9 cellular contexts compared by ENCODE assay signal in the genomic region with DNA sequence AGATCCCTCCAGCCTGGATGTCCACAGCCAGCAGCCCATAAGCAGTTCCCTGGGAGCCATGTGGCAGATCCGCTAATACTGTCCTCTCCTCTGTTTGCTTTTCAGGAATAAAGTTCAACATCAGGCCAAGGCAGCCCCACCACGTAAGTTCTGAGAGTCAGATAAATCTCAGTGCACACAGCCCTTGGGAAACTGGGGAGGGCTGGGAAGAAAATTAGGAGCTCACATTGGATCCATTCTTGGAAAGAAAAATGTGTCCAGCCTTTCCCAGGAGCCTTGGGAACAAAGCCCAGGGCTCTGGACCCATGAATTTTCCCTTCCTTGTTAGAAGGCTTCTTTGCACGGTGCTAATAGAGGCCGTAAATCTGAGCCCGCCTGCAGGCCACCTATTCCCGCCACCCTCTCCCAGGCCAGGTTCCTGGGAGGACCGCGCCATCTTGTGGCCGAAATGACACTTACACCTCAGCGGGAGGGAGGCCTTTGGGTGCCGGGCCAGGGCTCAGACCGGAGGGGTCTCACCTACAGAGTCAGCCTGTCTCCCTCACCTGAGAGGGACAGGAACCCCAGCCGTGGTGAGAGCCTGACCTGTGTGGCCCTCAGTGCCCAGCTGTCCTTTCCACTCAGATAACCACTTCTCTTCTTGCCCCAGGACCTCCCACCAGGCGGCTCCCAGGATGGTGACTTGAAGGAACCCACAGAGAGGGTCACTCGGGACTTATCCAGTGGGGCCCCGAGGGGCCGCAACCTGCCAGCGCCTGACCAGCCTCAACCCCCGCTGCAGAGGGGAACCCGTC. TPM values are rescaled to one million over a fixed set of nuclear protein-coding genes. Genes with fewer than 3 reads are reported as not detected.
DNase-seq lines count a peak whose midpoint lies in the region; ATAC-seq and TF ChIP-seq lines count a peak whose summit lies in the region.
"Had no signal": no experiment of that assay in that cellular context is flagged by ENCODE, and none has a peak within 500 bp of the region (broad histone marks: within the 10 kb centered on the region; RNA-seq: fewer than 3 reads in every experiment).

No MANE protein-coding gene starts in this region.

- no peak for TF ChIP-seq POLR2A in prostate gland (IDR thresholded peaks at IDR 0.05)

- H3K4me1 Mint-ChIP-seq in activated naive CD8-positive, alpha-beta T cell treated with anti-CD3 and anti-CD28 coated beads for 36 hours, result no peaks in the 10 kb centered on the region

- no peak overlapping the region for H3K27ac ChIP-seq in cardiac muscle cell
- H3K27ac ChIP-seq in prostate gland, result no peak overlapping the region
- H3K27ac ChIP-seq: BLaER1 treated with 17β-estradiol and CSF1 and Interleukin-3, amounts not matched to agents 10 nM and 100 nM had no signal

- H3K27ac Mint-ChIP-seq in activated naive CD8-positive, alpha-beta T cell treated with anti-CD3 and anti-CD28 coated beads for 36 hours, result no peak overlapping the region

- 30% methylated on average over 19 of the region's 20 CpGs for WGBS in prostate gland

- no peaks in the 10 kb centered on the region for H3K36me3 Mint-ChIP-seq in activated naive CD8-positive, alpha-beta T cell treated with anti-CD3 and anti-CD28 coated beads for 36 hours

- H3K4me3 ChIP-seq in cardiac muscle cell, result no peak overlapping the region
- no peak overlapping the region for H3K4me3 ChIP-seq in prostate gland
- H3K4me3 ChIP-seq: BLaER1 treated with 17β-estradiol and CSF1 and Interleukin-3, amounts not matched to agents 10 nM and 100 nM had no signal

- TF ChIP-seq CTCF in cardiac muscle cell (IDR thresholded peaks at IDR 0.05; ENCODE audit: low read depth, low read length), result peak; percentile 84
- peak; percentile 84 to 96 (median 90) for TF ChIP-seq CTCF in prostate gland (IDR thresholded peaks at IDR 0.05)

- H3K4me1 ChIP-seq in cardiac muscle cell (ENCODE audit: low read depth) (no peaks in the 10 kb centered on the region), prostate gland (replicated peaks) (no peaks in the 10 kb centered on the region)
- H3K4me1 ChIP-seq: BLaER1 treated with 17β-estradiol and CSF1 and Interleukin-3, amounts not matched to agents 10 nM and 100 nM had no signal

- no peaks in the 10 kb centered on the region for H3K9me3 ChIP-seq in cardiac muscle cell (ENCODE audit: low read depth)
- H3K9me3 ChIP-seq in prostate gland, result no peaks in the 10 kb centered on the region
- H3K9me3 ChIP-seq: BLaER1 treated with 17β-estradiol and CSF1 and Interleukin-3, amounts not matched to agents 10 nM and 100 nM had no signal

- H3K27me3 ChIP-seq in cardiac muscle cell, result no peaks in the 10 kb centered on the region
- H3K27me3 ChIP-seq in prostate gland (replicated peaks; ENCODE audit: insufficient read depth), result no peaks in the 10 kb centered on the region

- intact Hi-C loops in prostate gland (cut with DNase I), result loop anchor here (1.0 to 5.0 kb wide), 2 partner anchors 341 to 354 kb away; no protein-coding TSS in a partner anchor

- DNase-seq in NCI-H446 (lab: John Stamatoyannopoulos, UW) (peak; percentile 54 to 73), NCI-H446 treated with DMSO at 0.1 percent for 48 hours (lab: John Stamatoyannopoulos, UW) (no peak), NCI-H1048 (lab: John Stamatoyannopoulos, UW) (peak; percentile 54), SKM-1 (lab: John Stamatoyannopoulos, UW; ENCODE audit: unreplicated experiment) (peak; percentile 35), cardiac muscle cell (ENCODE audit: low read depth in 1 of 2, low spot score in 1 of 2) (peak; percentile 78 to 87), prostate gland (ENCODE audit: low spot score) (peak; percentile 72)
- peak; percentile 70 for DNase-seq in activated naive CD8-positive, alpha-beta T cell treated with anti-CD3 and anti-CD28 coated beads for 36 hours

- no peaks in the 10 kb centered on the region for H3K9me3 Mint-ChIP-seq in activated naive CD8-positive, alpha-beta T cell treated with anti-CD3 and anti-CD28 coated beads for 36 hours

- peaks cover 23% of the 10 kb centered on the region for H3K27me3 Mint-ChIP-seq in activated naive CD8-positive, alpha-beta T cell treated with anti-CD3 and anti-CD28 coated beads for 36 hours

- H3K4me3 Mint-ChIP-seq in activated naive CD8-positive, alpha-beta T cell treated with anti-CD3 and anti-CD28 coated beads for 36 hours, result no peak overlapping the region

- H3K36me3 ChIP-seq in cardiac muscle cell, result no peaks in the 10 kb centered on the region
- H3K36me3 ChIP-seq in prostate gland, result no peaks in the 10 kb centered on the region
- H3K36me3 ChIP-seq: BLaER1 treated with 17β-estradiol and CSF1 and Interleukin-3, amounts not matched to agents 10 nM and 100 nM had no signal

- no peak for ATAC-seq in GM19467 (IDR thresholded peaks at IDR 0.05; ENCODE audit: unreplicated experiment)

RNA-seq across cellular contexts. Expression of a gene that starts 25.2 kb away (rescaled TPM):
- total RNA-seq in activated naive CD8-positive, alpha-beta T cell treated with anti-CD3 and anti-CD28 coated beads for 36 hours, result 1 to 10 TPM; 7.5 to 9.9 TPM
- total RNA-seq in cardiac muscle cell (136 and 161 TPM in 2 replicates), prostate gland (10 to 100 TPM; 41.7 to 74.6 TPM)
- 17.1 and 21.9 TPM in 2 replicates for polyA plus RNA-seq in cardiac muscle cell
